ENCODE assay signal across 8 cellular contexts in genomic region chr20:3980260-3981131, GRCh38. TPM values are rescaled to one million over a fixed set of nuclear protein-coding genes. Genes with fewer than 3 reads are reported as not detected.
A peak's percentile ranks its signal among the peaks of the same experiment; 100 is the strongest.
DNase-seq lines count a peak whose midpoint lies in the region; ATAC-seq and TF ChIP-seq lines count a peak whose summit lies in the region.

No MANE protein-coding gene starts in this region.

- WGBS in esophagus, 2 donors: 20 to 37% methylated on average over 12 of the region's 12 CpGs

- no peak overlapping the region for H3K9ac ChIP-seq in parathyroid adenoma

- peak overlapping the region; percentile 72 for H3K4me3 Mint-ChIP-seq in activated B cell treated with CpG ODN at 0.5 μM for 24 hours

- H3K36me3 ChIP-seq in esophagus (ENCODE audit: control insufficient read depth in 2 of 2, insufficient read depth in 2 of 2, low read length in 1 of 2): no peaks in the 10 kb centered on the region
- H3K36me3 ChIP-seq in parathyroid adenoma (ENCODE audit: control insufficient read depth, insufficient read depth, low read length): no peaks in the 10 kb centered on the region

- H3K4me1 ChIP-seq in esophagus (ENCODE audit: control insufficient read depth in 2 of 2, insufficient read depth in 2 of 2, low read length in 1 of 2): peaks cover 0 to 2% of the 10 kb centered on the region in 2 donors
- H3K4me1 ChIP-seq in parathyroid adenoma: peaks cover 4% of the 10 kb centered on the region

- peak overlapping the region; percentile 75 for H3K27ac Mint-ChIP-seq in activated B cell treated with CpG ODN at 0.5 μM for 24 hours

- H3K9me3 Mint-ChIP-seq in activated B cell treated with CpG ODN at 0.5 μM for 24 hours: no peaks in the 10 kb centered on the region

- DNase-seq in AG09309 (ENCODE audit: low read depth) (peak; percentile 52), activated B cell treated with CpG ODN at 0.5 μM for 24 hours (no peak), caudate nucleus (lab: John Stamatoyannopoulos, UW) (no peak), COLO668 (lab: John Stamatoyannopoulos, UW; ENCODE audit: unreplicated experiment) (no peak)

- H3K4me3 ChIP-seq in AG09309 (ENCODE audit: control insufficient read depth, low read depth, low read length) (peak overlapping the region; percentile 36), esophagus (ENCODE audit: low read depth in 1 of 2, low read length in 2 of 2) (peak overlapping the region in 1 of 2 donors; percentile 19), parathyroid adenoma (ENCODE audit: low read depth, low read length) (no peak overlapping the region)

- no peak overlapping the region for H3K4me2 ChIP-seq in parathyroid adenoma (ENCODE audit: low read length)

- intact Hi-C loops in activated B cell treated with CpG ODN at 0.5 μM for 24 hours (cut with micrococcal nuclease): no loop called here

- H2AFZ ChIP-seq in parathyroid adenoma: peak overlapping the region; percentile 79

- TF ChIP-seq CTCF in AG09309 (IDR thresholded peaks at IDR 0.05; ENCODE audit: control insufficient read depth, insufficient read depth, low read depth, low read length, missing control alignments) (no peak), activated B cell treated with CpG ODN at 0.5 μM for 24 hours (IDR thresholded peaks at IDR 0.05) (no peak), parathyroid adenoma (IDR thresholded peaks at IDR 0.05) (no peak)

- ATAC-seq in HG02610 (IDR thresholded peaks at IDR 0.05; ENCODE audit: unreplicated experiment): peak; percentile 64
- ATAC-seq in activated B cell treated with CpG ODN at 0.5 μM for 24 hours (ENCODE audit: low read depth): peak; percentile 31
- no peak for ATAC-seq in GM21723 (IDR thresholded peaks at IDR 0.05; ENCODE audit: unreplicated experiment)

- H3K27me3 ChIP-seq in esophagus (ENCODE audit: control insufficient read depth in 1 of 2, insufficient read depth in 2 of 2, low read length in 2 of 2): no peaks in the 10 kb centered on the region
- H3K27me3 ChIP-seq in parathyroid adenoma (ENCODE audit: control insufficient read depth, insufficient read depth, low read length): no peaks in the 10 kb centered on the region

- peak overlapping the region; percentile 55 to 70 for H3K27ac ChIP-seq in esophagus (ENCODE audit: low read depth in 2 of 2, low read length in 1 of 2)
- peak overlapping the region; percentile 45 for H3K27ac ChIP-seq in parathyroid adenoma
- H3K27ac ChIP-seq in caudate nucleus (ENCODE audit: low read depth, low read length): no peak overlapping the region

- H3K36me3 Mint-ChIP-seq in activated B cell treated with CpG ODN at 0.5 μM for 24 hours (ENCODE audit: low read depth): no peaks in the 10 kb centered on the region

- no peaks in the 10 kb centered on the region for H3K79me2 ChIP-seq in parathyroid adenoma

- H3K4me1 Mint-ChIP-seq in activated B cell treated with CpG ODN at 0.5 μM for 24 hours: peaks cover 16% of the 10 kb centered on the region

- POLR2A ChIA-PET in activated B cell treated with CpG ODN at 0.5 μM for 24 hours (lab: Charles Lee): interaction anchor here (0.6 kb wide), 1 partner anchor 127 kb away, joined by 3 read pairs; no protein-coding TSS in a partner anchor

- H3K9me3 ChIP-seq in esophagus (ENCODE audit: control insufficient read depth in 2 of 2, insufficient read depth in 1 of 2, low read depth in 1 of 2, low read length in 1 of 2): no peaks in the 10 kb centered on the region
- H3K9me3 ChIP-seq in parathyroid adenoma (ENCODE audit: control insufficient read depth, low read length): no peaks in the 10 kb centered on the region

- H3K27me3 Mint-ChIP-seq in activated B cell treated with CpG ODN at 0.5 μM for 24 hours: no peaks in the 10 kb centered on the region

- CTCF ChIA-PET in activated B cell treated with CpG ODN at 0.5 μM for 24 hours (lab: Charles Lee): interaction anchor here (0.9 kb wide), 1 partner anchor 105 kb away, joined by 3 read pairs; no protein-coding TSS in a partner anchor

RNA-seq across cellular contexts. Expression of gene RNF24, which starts 34.9 kb away (rescaled TPM):
- total RNA-seq in activated B cell treated with CpG ODN at 0.5 μM for 24 hours: 6.3 and 6.9 TPM in 2 replicates
- 1 to 10 TPM; 3.0 to 3.9 TPM for polyA plus RNA-seq in esophagus
